Comparison of ENCODE assay signal across 1 cellular context in genomic region chr3:66038726-66039589, GRCh38.
A peak's percentile ranks its signal among the peaks of the same experiment; 100 is the strongest.
TF ChIP-seq lines count a peak whose summit lies in the region.

MAGI1 (minus strand) TSS chr3:66038918; CDS start chr3:66038308, 610 bp downstream.

TF ChIP-seq in HepG2, 621 proteins besides CTCF, POLR2A, EP300 and RAD21 (continued from another document and continues in another):
- TF ChIP-seq BCLAF1 (IDR thresholded peaks at IDR 0.05) (no peak), HNRNPK (IDR thresholded peaks at IDR 0.05; ENCODE audit: low read depth, low read length, poor library complexity, severe bottlenecking) (peak; percentile 84), THAP8 (CRISPR knock-in tag; IDR thresholded peaks at IDR 0.05; ENCODE audit: borderline replicate concordance) (no peak), MYC (CRISPR knock-in tag; IDR thresholded peaks at IDR 0.05; ENCODE audit: borderline replicate concordance) (peak; percentile 68), TAF1 (CRISPR knock-in tag; IDR thresholded peaks at IDR 0.05) (peak; percentile 64), MYPOP (CRISPR knock-in tag; IDR thresholded peaks at IDR 0.05) (peak; percentile 52; the same call in 1 of the 2 replicates), KDM2A (CRISPR knock-in tag; IDR thresholded peaks at IDR 0.05; ENCODE audit: borderline replicate concordance, low read depth) (peak; percentile 75; the same call in 1 of the 2 replicates), ZFP91 (CRISPR knock-in tag; IDR thresholded peaks at IDR 0.05; ENCODE audit: borderline replicate concordance) (peak; percentile 99), ZNF281 (CRISPR knock-in tag; IDR thresholded peaks at IDR 0.05; ENCODE audit: borderline replicate concordance) (0 out of 2 replicates have a peak, but pooled peaks have one; percentile 63), NFYB (CRISPR knock-in tag; IDR thresholded peaks at IDR 0.05) (peak; percentile 86), SSRP1 (CRISPR knock-in tag; IDR thresholded peaks at IDR 0.05) (no peak), ATF3 (CRISPR knock-in tag; IDR thresholded peaks at IDR 0.05) (0 out of 2 replicates have a peak, but pooled peaks have one; percentile 20), POLR2G (IDR thresholded peaks at IDR 0.05; ENCODE audit: low read depth, low read length) (peak; percentile 9; the same call in 1 of the 2 replicates), SAFB2 (CRISPR knock-in tag; IDR thresholded peaks at IDR 0.05; ENCODE audit: borderline replicate concordance, low read depth) (0 out of 2 replicates have a peak, but pooled peaks have one; percentile 50), ZNF124 (CRISPR knock-in tag; IDR thresholded peaks at IDR 0.05) (peak; percentile 49; the same call in 1 of the 2 replicates), ARNTL (CRISPR knock-in tag; IDR thresholded peaks at IDR 0.05) (peak; percentile 75; the same call in 1 of the 2 replicates), IRF2 (CRISPR knock-in tag; IDR thresholded peaks at IDR 0.05) (peak; percentile 66), MXD1 (CRISPR knock-in tag; IDR thresholded peaks at IDR 0.05) (peak; percentile 72; the same call in 1 of the 2 replicates), TFAP4 (IDR thresholded peaks at IDR 0.05; ENCODE audit: borderline replicate concordance, low read depth) (0 out of 2 replicates have a peak, but pooled peaks have one; percentile 10), TBL1XR1 (IDR thresholded peaks at IDR 0.05; ENCODE audit: borderline replicate concordance, low read length, partially characterized antibody) (peak; percentile 9), ZNF142 (CRISPR knock-in tag; IDR thresholded peaks at IDR 0.05) (peak; percentile 24; the same call in 1 of the 2 replicates), HMGXB4 (CRISPR knock-in tag; IDR thresholded peaks at IDR 0.05; ENCODE audit: borderline replicate concordance in 1 of 2, low read depth in 1 of 2) (peak; percentile 28 to 56; a peak in 1 of 4 replicates), ZNF879 (CRISPR knock-in tag; IDR thresholded peaks at IDR 0.05) (0 out of 2 replicates have a peak, but pooled peaks have one; percentile 20), ZNF740 (CRISPR knock-in tag; IDR thresholded peaks at IDR 0.05) (peak; percentile 99), TEAD3 (CRISPR knock-in tag; optimal IDR thresholded peaks at IDR 0.05; ENCODE audit: borderline replicate concordance) (peak; percentile 62), XRCC5 (optimal IDR thresholded peaks at IDR 0.05; ENCODE audit: low read length) (peak; percentile 81), ZNF770 (CRISPR knock-in tag; IDR thresholded peaks at IDR 0.05) (peak; percentile 72)
